8 cellular contexts compared by ENCODE assay signal in the genomic region with DNA sequence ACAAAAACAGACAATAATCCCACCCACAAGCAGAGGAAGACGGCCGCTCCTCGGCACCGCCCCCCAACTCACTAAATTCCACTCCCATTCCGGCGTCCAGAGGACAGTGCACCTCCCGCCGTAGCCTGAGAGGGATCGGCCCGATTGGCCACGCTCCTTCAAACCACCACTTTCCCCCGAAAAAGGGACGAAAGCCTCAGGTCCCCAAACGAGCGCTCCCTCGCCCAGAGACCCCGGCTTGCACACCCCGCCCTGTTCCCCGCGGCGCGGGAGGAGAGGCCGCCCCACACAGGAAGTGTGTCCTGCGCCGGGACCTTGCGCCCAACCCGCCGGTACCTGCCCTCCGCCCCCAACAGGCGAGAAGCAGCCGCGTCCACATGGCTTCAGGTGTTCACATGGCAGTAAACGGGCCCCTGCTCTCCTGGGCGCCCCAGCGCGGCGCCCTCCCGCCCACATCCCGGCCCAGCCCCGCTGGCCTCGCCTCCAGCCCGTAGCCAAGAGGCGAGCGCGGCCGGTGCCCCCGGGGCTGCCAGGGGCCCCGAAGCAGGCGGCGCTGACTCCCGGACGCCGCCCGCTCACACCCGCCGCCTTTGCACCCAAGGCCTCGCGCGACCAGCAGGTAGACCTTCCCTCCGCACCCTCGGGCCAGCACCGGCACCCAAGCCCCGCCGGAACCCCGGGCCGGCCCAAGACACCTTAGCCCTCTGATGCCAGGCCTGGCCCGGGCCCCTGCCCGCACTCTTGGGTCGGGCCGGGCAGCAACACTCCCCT. TPM values are rescaled to one million over a fixed set of nuclear protein-coding genes. Genes with fewer than 3 reads are reported as not detected.
DNase-seq lines count a peak whose midpoint lies in the region; ATAC-seq, FAIRE-seq and TF ChIP-seq lines count a peak whose summit lies in the region.

No MANE protein-coding gene starts in this region.

- H3K9me3 Mint-ChIP-seq in CD4-positive, CD25-positive, alpha-beta regulatory T cell, result peaks cover 0 to 3% (median 0%) of the 10 kb centered on the region in 7 donors

- DNase-seq in CD4-positive, CD25-positive, alpha-beta regulatory T cell, result peak; percentile 68 to 84 (median 73)
- DNase-seq in RCC 7860 (ENCODE audit: low spot score) (peak; percentile 29), germinal center (ENCODE audit: low spot score) (peak; percentile 84), upper lobe of right lung (peak; percentile 88)
- DNase-seq in activated effector memory CD4-positive, alpha-beta T cell treated with anti-CD3 and anti-CD28 coated beads, Interleukin-2, amount 50 U/mL, for 16 hours, result peak; percentile 91

- peak overlapping the region; percentile 85 for H3K27ac ChIP-seq in CD4-positive, CD25-positive, alpha-beta regulatory T cell (ENCODE audit: insufficient read depth, low read length, poor library complexity, severe bottlenecking)
- H3K27ac ChIP-seq in parathyroid adenoma, result peak overlapping the region; percentile 75
- H3K27ac ChIP-seq in upper lobe of right lung, result peak overlapping the region; percentile 87

- peak; percentile 69 to 72 for ATAC-seq in CD4-positive, CD25-positive, alpha-beta regulatory T cell (ENCODE audit: low read depth in 2 of 2)
- ATAC-seq in GM19324 (IDR thresholded peaks at IDR 0.05; ENCODE audit: low FRiP score, unreplicated experiment) (peak; percentile 43), HG03439 (IDR thresholded peaks at IDR 0.05; ENCODE audit: unreplicated experiment) (peak; percentile 47), upper lobe of right lung (peak; percentile 85)

- H3K27me3 ChIP-seq in CD4-positive, CD25-positive, alpha-beta regulatory T cell (ENCODE audit: control insufficient read depth, insufficient read depth, low read length), result no peaks in the 10 kb centered on the region
- no peaks in the 10 kb centered on the region for H3K27me3 ChIP-seq in parathyroid adenoma (ENCODE audit: control insufficient read depth, insufficient read depth, low read length)
- H3K27me3 ChIP-seq in upper lobe of right lung, result no peaks in the 10 kb centered on the region

- TF ChIP-seq CTCF in parathyroid adenoma (IDR thresholded peaks at IDR 0.05) (no peak), upper lobe of right lung (IDR thresholded peaks at IDR 0.05) (no peak)

- peak overlapping the region; percentile 87 for H3K4me2 ChIP-seq in parathyroid adenoma (ENCODE audit: low read length)

- peaks cover 49% of the 10 kb centered on the region for H3K4me1 ChIP-seq in CD4-positive, CD25-positive, alpha-beta regulatory T cell (ENCODE audit: control insufficient read depth, insufficient read depth, low read length, poor library complexity, severe bottlenecking)
- no peaks in the 10 kb centered on the region for H3K4me1 ChIP-seq in parathyroid adenoma
- H3K4me1 ChIP-seq in upper lobe of right lung, result peaks cover 13% of the 10 kb centered on the region

- H3K36me3 Mint-ChIP-seq in CD4-positive, CD25-positive, alpha-beta regulatory T cell, result no peaks in the 10 kb centered on the region

- no peaks in the 10 kb centered on the region for H3K27me3 Mint-ChIP-seq in CD4-positive, CD25-positive, alpha-beta regulatory T cell

- no peak for FAIRE-seq in RCC 7860 (lab: Jason Lieb, UNC)

- H3K9ac ChIP-seq in parathyroid adenoma, result no peak overlapping the region

- H3K9me3 ChIP-seq in CD4-positive, CD25-positive, alpha-beta regulatory T cell (ENCODE audit: control insufficient read depth in 2 of 2, low read length in 2 of 2), result no peaks in the 10 kb centered on the region
- H3K9me3 ChIP-seq in parathyroid adenoma (ENCODE audit: control insufficient read depth, low read length) (no peaks in the 10 kb centered on the region), upper lobe of right lung (no peaks in the 10 kb centered on the region)

- H3K4me3 ChIP-seq in CD4-positive, CD25-positive, alpha-beta regulatory T cell (ENCODE audit: low read depth, low read length), result peak overlapping the region; percentile 93
- H3K4me3 ChIP-seq in parathyroid adenoma (ENCODE audit: low read depth, low read length) (peak overlapping the region; percentile 61), upper lobe of right lung (peak overlapping the region; percentile 100)

- H3K4me3 Mint-ChIP-seq in CD4-positive, CD25-positive, alpha-beta regulatory T cell, result peak overlapping the region; percentile 93 to 97 (median 96)

- H3K79me2 ChIP-seq in parathyroid adenoma, result peaks cover 21% of the 10 kb centered on the region

- H3K4me1 Mint-ChIP-seq in CD4-positive, CD25-positive, alpha-beta regulatory T cell, result peaks cover 21 to 56% (median 41%) of the 10 kb centered on the region in 4 donors

- peak overlapping the region; percentile 86 to 90 (median 89) for H3K27ac Mint-ChIP-seq in CD4-positive, CD25-positive, alpha-beta regulatory T cell

- intact Hi-C loops in upper lobe of right lung (cut with DNase I), result no loop called here

- no peaks in the 10 kb centered on the region for H3K36me3 ChIP-seq in CD4-positive, CD25-positive, alpha-beta regulatory T cell (ENCODE audit: control insufficient read depth, insufficient read depth, low read length)
- H3K36me3 ChIP-seq in parathyroid adenoma (ENCODE audit: control insufficient read depth, insufficient read depth, low read length) (no peaks in the 10 kb centered on the region), upper lobe of right lung (no peaks in the 10 kb centered on the region)

- H2AFZ ChIP-seq in parathyroid adenoma, result peak overlapping the region; percentile 79

RNA-seq across cellular contexts. Expression of gene TCF20, which starts 0.9 kb away (rescaled TPM):
- total RNA-seq in CD4-positive, CD25-positive, alpha-beta regulatory T cell, result 101 TPM
- polyA plus RNA-seq in CD4-positive, CD25-positive, alpha-beta regulatory T cell, result 1 to 10 TPM; 1.4 to 2.1 (median 1.9) TPM
- 47.4 TPM for total RNA-seq in upper lobe of right lung

Comparison
In these comparisons a context has a peak if more than half of its experiments do, and no peak if none do; other contexts are left out.
1. Peak in every context shown above with its lines: DNase-seq, ATAC-seq, H3K4me3 ChIP-seq and H3K27ac ChIP-seq.
2. DNase-seq: peak in every context shown above with its lines; median percentile 91 in activated effector memory CD4-positive, alpha-beta T cell treated with anti-CD3 and anti-CD28 coated beads, Interleukin-2, amount 50 U/mL, for 16 hours; 88 in upper lobe of right lung; 84 in germinal center; 73 in CD4-positive, CD25-positive, alpha-beta regulatory T cell; 29 in RCC 7860.